ENCODE assay signal across 14 cellular contexts in the genomic region with DNA sequence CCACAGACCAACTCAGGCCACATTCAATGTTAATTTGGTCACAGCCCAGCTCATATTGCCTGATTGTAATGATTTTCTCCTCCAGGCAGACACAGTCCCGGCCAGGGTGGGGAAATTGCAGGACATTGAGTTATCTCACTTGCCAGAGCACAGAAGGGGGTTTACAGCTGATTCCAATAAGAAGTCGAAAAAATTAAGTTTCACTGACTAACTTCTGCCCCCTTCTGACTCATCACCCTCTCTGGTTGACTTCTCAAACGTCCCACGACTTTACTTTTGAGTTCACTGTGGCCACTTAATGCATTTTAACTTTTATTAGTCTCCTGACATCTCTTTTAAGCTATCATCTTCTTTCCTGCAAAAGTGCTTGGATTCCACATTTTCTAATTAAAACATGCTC.
DNase-seq lines count a peak whose midpoint lies in the region; ATAC-seq and TF ChIP-seq lines count a peak whose summit lies in the region.
"Had no signal": no experiment of that assay in that cellular context is flagged by ENCODE, and none has a peak within 500 bp of the region (broad histone marks: within the 10 kb centered on the region; RNA-seq: fewer than 3 reads in every experiment).

No MANE protein-coding gene starts in this region.

- no peaks in the 10 kb centered on the region for H3K36me3 ChIP-seq in esophagus squamous epithelium

- 57 to 67% methylated on average over 4 of the region's 4 CpGs for WGBS in esophagus squamous epithelium, 2 donors

- in situ Hi-C loops in GM13977 (cut with MboI; ENCODE audit: low pct_unique_long_range_greater_than_20kb, low sequenced_read_pairs, unreplicated experiment): no loop called here

- H3K27ac Mint-ChIP-seq in HFFc6: no peak overlapping the region
- H3K27ac Mint-ChIP-seq in activated naive CD8-positive, alpha-beta T cell treated with anti-CD3 and anti-CD28 coated beads for 36 hours: no peak overlapping the region
- H3K27ac Mint-ChIP-seq: activated T-cell treated with anti-CD3 and anti-CD28 coated beads, Interleukin-2, amount 50 U/mL, for 72 hours had no signal

- no peaks in the 10 kb centered on the region for H3K4me1 ChIP-seq in esophagus squamous epithelium

- no peak overlapping the region; the same call in 1 of the 2 replicates for H3K4me3 Mint-ChIP-seq in HFFc6
- no peak overlapping the region for H3K4me3 Mint-ChIP-seq in activated naive CD8-positive, alpha-beta T cell treated with anti-CD3 and anti-CD28 coated beads for 36 hours
- H3K4me3 Mint-ChIP-seq: activated T-cell treated with anti-CD3 and anti-CD28 coated beads, Interleukin-2, amount 50 U/mL, for 72 hours; neural crest cell; stimulated activated naive CD8-positive, alpha-beta T cell treated with anti-CD3 and anti-CD28 coated beads, Interleukin-15, amount 100 ng/mL, for 72 hours had no signal

- peaks cover 26% of the 10 kb centered on the region for H3K4me1 Mint-ChIP-seq in HFFc6 (ENCODE audit: low read depth)
- no peaks in the 10 kb centered on the region for H3K4me1 Mint-ChIP-seq in activated naive CD8-positive, alpha-beta T cell treated with anti-CD3 and anti-CD28 coated beads for 36 hours
- H3K4me1 Mint-ChIP-seq: stimulated activated naive CD8-positive, alpha-beta T cell treated with anti-CD3 and anti-CD28 coated beads, Interleukin-15, amount 100 ng/mL, for 72 hours had no signal

- H3K4me3 ChIP-seq in foreskin fibroblast (ENCODE audit: low read depth in 1 of 2, low read length in 2 of 2) (no peak overlapping the region), esophagus squamous epithelium (no peak overlapping the region)
- H3K4me3 ChIP-seq: K562 had no signal

- no peak overlapping the region for H3K27ac ChIP-seq in esophagus squamous epithelium

- peak; percentile 46 for ATAC-seq in HG03521 (IDR thresholded peaks at IDR 0.05; ENCODE audit: unreplicated experiment)
- ATAC-seq: HCT116; K562; stimulated activated naive CD8-positive, alpha-beta T cell treated with anti-CD3 and anti-CD28 coated beads, Interleukin-15, amount 100 ng/mL, for 72 hours had no signal

- no peaks in the 10 kb centered on the region for H3K27me3 ChIP-seq in esophagus squamous epithelium

- DNase-seq in GM13977 (ENCODE audit: low spot score) (peak; percentile 30), HFFc6 (peak; percentile 25), foreskin fibroblast (no peak), esophagus squamous epithelium (lab: John Stamatoyannopoulos, UW) (no peak), iPS-NIHi11 (ENCODE audit: low spot score) (no peak), amniotic stem cell (lab: John Stamatoyannopoulos, UW) (no peak)
- no peak for DNase-seq in activated naive CD8-positive, alpha-beta T cell treated with anti-CD3 and anti-CD28 coated beads for 36 hours
- DNase-seq: activated T-cell treated with anti-CD3 and anti-CD28 coated beads, Interleukin-2, amount 50 U/mL, for 72 hours; caudate nucleus; stimulated activated naive CD8-positive, alpha-beta T cell treated with anti-CD3 and anti-CD28 coated beads, Interleukin-15, amount 100 ng/mL, for 72 hours had no signal

- no peaks in the 10 kb centered on the region; the same call in none of the 2 replicates for H3K27me3 Mint-ChIP-seq in HFFc6 (ENCODE audit: insufficient read depth)
- peaks cover 4% of the 10 kb centered on the region for H3K27me3 Mint-ChIP-seq in activated naive CD8-positive, alpha-beta T cell treated with anti-CD3 and anti-CD28 coated beads for 36 hours

- intact Hi-C loops in esophagus squamous epithelium (cut with DNase I): no loop called here

- peaks cover 7% of the 10 kb centered on the region; the same call in 1 of the 2 replicates for H3K36me3 Mint-ChIP-seq in HFFc6 (ENCODE audit: low read depth)
- no peaks in the 10 kb centered on the region for H3K36me3 Mint-ChIP-seq in activated naive CD8-positive, alpha-beta T cell treated with anti-CD3 and anti-CD28 coated beads for 36 hours

- H3K9me3 ChIP-seq in esophagus squamous epithelium: no peaks in the 10 kb centered on the region

- no peak for TF ChIP-seq CTCF in GM13977 (IDR thresholded peaks at IDR 0.05; ENCODE audit: extremely low read depth, insufficient read depth, missing control alignments)
- TF ChIP-seq CTCF in HFFc6 (IDR thresholded peaks at IDR 0.05): peak; percentile 27; the same call in 1 of the 2 replicates
- peak; percentile 12 for TF ChIP-seq CTCF in foreskin fibroblast (IDR thresholded peaks at IDR 0.05; ENCODE audit: low read depth, low read length)
- no peak for TF ChIP-seq CTCF in esophagus squamous epithelium (IDR thresholded peaks at IDR 0.05)

- no peak for TF ChIP-seq POLR2A in esophagus squamous epithelium (IDR thresholded peaks at IDR 0.05)

- no peaks in the 10 kb centered on the region for H3K9me3 Mint-ChIP-seq in HFFc6
- no peaks in the 10 kb centered on the region for H3K9me3 Mint-ChIP-seq in activated naive CD8-positive, alpha-beta T cell treated with anti-CD3 and anti-CD28 coated beads for 36 hours
- H3K9me3 Mint-ChIP-seq: neural crest cell had no signal

Comparison
In these comparisons a context has a peak if more than half of its experiments do, and no peak if none do; other contexts are left out.
1. DNase-seq: peak in GM13977 (single experiment) and HFFc6 (single experiment); none in foreskin fibroblast (0 of 2), activated naive CD8-positive, alpha-beta T cell treated with anti-CD3 and anti-CD28 coated beads for 36 hours (single experiment), esophagus squamous epithelium (single experiment), iPS-NIHi11 (single experiment) and amniotic stem cell (single experiment).
2. CTCF ChIP-seq: peak in HFFc6 (single experiment) and foreskin fibroblast (single experiment); none in GM13977 (single experiment) and esophagus squamous epithelium (0 of 6).